14 cellular contexts compared by ENCODE assay signal in genomic region chr16:3761375-3762079, GRCh38.
"Had no signal": no experiment of that assay in that cellular context is flagged by ENCODE, and none has a peak within 500 bp of the region (broad histone marks: within the 10 kb centered on the region; RNA-seq: fewer than 3 reads in every experiment).

No MANE protein-coding gene starts in this region.

- H3K4me1 Mint-ChIP-seq: activated naive CD4-positive, alpha-beta T cell treated with anti-CD3 and anti-CD28 coated beads, Interleukin-2, amount 10 ng/mL, durations not matched to agents 7 days and 5 days had no signal

- H3K9me3 Mint-ChIP-seq: activated naive CD4-positive, alpha-beta T cell treated with anti-CD3 and anti-CD28 coated beads, Interleukin-2, amount 10 ng/mL, durations not matched to agents 7 days and 5 days; stimulated activated naive CD8-positive, alpha-beta T cell treated with anti-CD3 and anti-CD28 coated beads, Interleukin-15, Interleukin-2, amounts not matched to agents 100 ng/mL and 50 ng/mL, for 24 hours had no signal

- H3K27me3 ChIP-seq: adrenal gland, colonic mucosa, esophagus muscularis mucosa, neutrophil, upper lobe of right lung had no signal

- H3K27me3 Mint-ChIP-seq: activated naive CD4-positive, alpha-beta T cell treated with anti-CD3 and anti-CD28 coated beads, Interleukin-2, amount 10 ng/mL, durations not matched to agents 7 days and 5 days; stimulated activated naive CD8-positive, alpha-beta T cell treated with anti-CD3 and anti-CD28 coated beads, Interleukin-15, Interleukin-2, amounts not matched to agents 100 ng/mL and 50 ng/mL, for 24 hours had no signal

- H3K4me3 ChIP-seq: adrenal gland, colonic mucosa, esophagus muscularis mucosa, smooth muscle cell, thoracic aorta, upper lobe of right lung had no signal

- DNase-seq: activated CD4-positive, CD25-positive, alpha-beta regulatory T cell treated with anti-CD3 and anti-CD28 coated beads, Interleukin-2, amount 50 U/mL, for 72 hours; activated naive CD4-positive, alpha-beta T cell treated with anti-CD3 and anti-CD28 coated beads, Interleukin-2, amount 10 ng/mL, durations not matched to agents 7 days and 5 days; colonic mucosa; kidney glomerular epithelial cell; right cardiac atrium; stimulated activated CD4-positive, alpha-beta T cell treated with anti-CD3 and anti-CD28 coated beads, Interleukin-4, amount 100 ng/mL, for 4 hours; stimulated activated CD8-positive, alpha-beta memory T cell treated with anti-CD3 and anti-CD28 coated beads, Interleukin-4, amount 100 ng/mL, for 48 hours; upper lobe of right lung had no signal

- H3K27ac Mint-ChIP-seq: activated naive CD4-positive, alpha-beta T cell treated with anti-CD3 and anti-CD28 coated beads, Interleukin-2, amount 10 ng/mL, durations not matched to agents 7 days and 5 days; stimulated activated naive CD8-positive, alpha-beta T cell treated with anti-CD3 and anti-CD28 coated beads, Interleukin-15, Interleukin-2, amounts not matched to agents 100 ng/mL and 50 ng/mL, for 24 hours had no signal

- ATAC-seq: upper lobe of right lung had no signal

- H3K27ac ChIP-seq: adrenal gland, colonic mucosa, esophagus muscularis mucosa, neutrophil, thoracic aorta, upper lobe of right lung had no signal

- H3K4me3 Mint-ChIP-seq: activated naive CD4-positive, alpha-beta T cell treated with anti-CD3 and anti-CD28 coated beads, Interleukin-2, amount 10 ng/mL, durations not matched to agents 7 days and 5 days; stimulated activated naive CD8-positive, alpha-beta T cell treated with anti-CD3 and anti-CD28 coated beads, Interleukin-15, Interleukin-2, amounts not matched to agents 100 ng/mL and 50 ng/mL, for 24 hours had no signal
